ENCODE assay signal across 8 cellular contexts in the genomic region with DNA sequence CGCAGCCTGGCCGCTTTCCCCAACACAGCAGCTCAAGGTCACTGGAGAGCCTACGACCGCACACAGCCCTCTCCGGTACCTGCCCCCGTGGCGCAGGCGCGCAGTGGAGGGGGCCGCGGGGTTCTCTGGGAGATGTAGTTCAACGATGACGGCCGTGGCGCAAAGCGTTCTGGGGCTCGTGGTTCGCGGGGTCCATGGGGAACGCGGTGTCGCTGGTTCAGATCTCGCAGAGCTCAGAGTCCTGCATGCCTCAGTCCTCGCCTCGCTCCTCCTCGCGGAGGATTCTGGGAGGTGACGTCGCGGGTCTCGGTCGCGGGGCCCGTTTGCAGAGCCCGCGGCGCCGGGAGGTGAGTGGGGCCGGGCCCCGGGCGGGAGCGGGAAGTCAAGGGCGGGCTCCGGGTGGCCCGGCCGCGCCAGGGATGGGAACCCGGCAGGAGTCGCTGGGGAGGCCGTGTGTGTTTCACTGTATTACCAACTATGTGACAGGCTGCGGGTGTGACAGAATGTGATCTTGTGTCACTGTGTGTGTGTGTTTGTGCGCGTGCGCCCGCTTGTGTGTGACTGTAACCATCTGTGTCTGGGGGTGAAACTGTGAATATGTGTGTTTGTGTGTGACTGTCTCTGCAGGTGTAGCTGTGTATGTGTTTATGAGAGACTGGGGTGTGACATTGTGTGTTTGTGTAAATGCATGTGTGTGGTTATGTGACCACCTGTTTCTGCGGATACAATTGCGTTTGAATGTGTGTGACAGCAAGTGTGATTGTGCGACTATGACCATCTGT. TPM values are rescaled to one million over a fixed set of nuclear protein-coding genes. Genes with fewer than 3 reads are reported as not detected.
DNase-seq lines count a peak whose midpoint lies in the region; ATAC-seq and TF ChIP-seq lines count a peak whose summit lies in the region.

A gene (plus strand): TSS at position 220 of the 782 bp plus-strand sequence. CDS start 3,100 bp downstream, outside the sequence.

- peaks cover 0 to 34% (median 0%) of the 10 kb centered on the region in 12 donors for H3K9me3 ChIP-seq in heart left ventricle
- no peaks in the 10 kb centered on the region for H3K9me3 ChIP-seq in trophoblast cell (ENCODE audit: insufficient read depth, low read depth, low read length)
- H3K9me3 ChIP-seq in transverse colon: peaks cover 10 to 14% of the 10 kb centered on the region in 2 donors

- no peak within 1 kb of the TSS for H2BK120ac ChIP-seq in trophoblast cell (ENCODE audit: insufficient read depth, low read length, poor library complexity)

- H2BK12ac ChIP-seq in trophoblast cell (ENCODE audit: low read length): no peak within 1 kb of the TSS

- intact Hi-C loops in heart left ventricle (cut with DNase I) (loop anchor here in 8 of 10 donors (1.0 to 10.0 kb wide), 11 partner anchors 16 to 398 kb away; a partner anchor contains a TSS), transverse colon (cut with DNase I; ENCODE audit: low total_unique reads) (loop anchor here (5.0 kb wide), 1 partner anchor 971 kb away; no protein-coding TSS in a partner anchor)

- peak within 1 kb of the TSS; percentile 86 for H4K8ac ChIP-seq in trophoblast cell (ENCODE audit: low read depth, low read length)

- H2AK5ac ChIP-seq in trophoblast cell (ENCODE audit: low read length): no peak within 1 kb of the TSS

- TF ChIP-seq CTCF in GM12875 (IDR thresholded peaks at IDR 0.05; ENCODE audit: borderline replicate concordance, insufficient read depth, low read depth, low read length): no peak
- TF ChIP-seq CTCF in heart left ventricle (IDR thresholded peaks at IDR 0.05): peak in 2 of 12 donors; percentile 9 to 25
- peak in 1 of 5 experiments; percentile 2 for TF ChIP-seq CTCF in transverse colon (IDR thresholded peaks at IDR 0.05)

- H4K12ac ChIP-seq in trophoblast cell (ENCODE audit: low read depth, low read length): peak within 1 kb of the TSS; percentile 54

- no peak within 1 kb of the TSS for H3K23ac ChIP-seq in trophoblast cell (ENCODE audit: low read length)

- peaks cover 0 to 24% (median 21%) of the 10 kb centered on the region in 9 donors for H3K36me3 ChIP-seq in heart left ventricle
- peaks cover 0 to 7% of the 10 kb centered on the region in 2 experiments for H3K36me3 ChIP-seq in trophoblast cell (ENCODE audit: control insufficient read depth in 1 of 2, insufficient read depth in 2 of 2, low read length in 2 of 2)
- peaks cover 0 to 21% (median 9%) of the 10 kb centered on the region in 4 donors for H3K36me3 ChIP-seq in transverse colon

- H3K27ac ChIP-seq in heart left ventricle (peak within 1 kb of the TSS; percentile 66 to 94 (median 89)), trophoblast cell (ENCODE audit: low read depth, low read length) (peak within 1 kb of the TSS; percentile 5), transverse colon (peak within 1 kb of the TSS; percentile 83 to 91 (median 86))

- TF ChIP-seq POLR2A in heart left ventricle (IDR thresholded peaks at IDR 0.05): peak; percentile 40 to 95
- TF ChIP-seq POLR2A in transverse colon (IDR thresholded peaks at IDR 0.05): peak; percentile 92

- peaks cover 3% of the 10 kb centered on the region for H3K79me2 ChIP-seq in trophoblast cell (ENCODE audit: control insufficient read depth, insufficient read depth, low read length, poor library complexity)

- in situ Hi-C loops in transverse colon (cut with MboI; ENCODE audit: low pct_ligation_motif_present in 1 of 4, low pct_unique_long_range_greater_than_20kb in 1 of 4, low sequenced_read_pairs in 3 of 4): no loop called here

- no peak within 1 kb of the TSS for H3K18ac ChIP-seq in trophoblast cell (ENCODE audit: low read length)

- H3K79me1 ChIP-seq in trophoblast cell (ENCODE audit: low read length): peaks cover 5% of the 10 kb centered on the region

- peak within 1 kb of the TSS; percentile 82 for H3K9ac ChIP-seq in trophoblast cell (ENCODE audit: low read length)

- DNase-seq in NCI-H1417 treated with DMSO at 0.1 percent for 48 hours (lab: John Stamatoyannopoulos, UW) (peak; percentile 77), SW480 (ENCODE audit: low spot score) (peak; percentile 98), amniotic epithelial cell (ENCODE audit: low read depth) (peak; percentile 97), heart left ventricle (peak; percentile 98 to 99 (median 99)), trophoblast cell (peak; percentile 87 to 94), transverse colon (peak; percentile 98)

- H2AFZ ChIP-seq in trophoblast cell (ENCODE audit: insufficient read depth, low read length, poor library complexity): peak within 1 kb of the TSS; percentile 90

- H3K4me1 ChIP-seq in heart left ventricle: peaks cover 0 to 16% (median 9%) of the 10 kb centered on the region in 12 donors
- peaks cover 0 to 2% of the 10 kb centered on the region in 2 experiments for H3K4me1 ChIP-seq in trophoblast cell (ENCODE audit: control insufficient read depth in 1 of 2, insufficient read depth in 2 of 2, low read length in 2 of 2)
- H3K4me1 ChIP-seq in transverse colon: peaks cover 4 to 12% (median 5%) of the 10 kb centered on the region in 4 donors

- H4K91ac ChIP-seq in trophoblast cell (ENCODE audit: low read depth, low read length): no peak within 1 kb of the TSS

- H3K27me3 ChIP-seq in heart left ventricle: no peaks in the 10 kb centered on the region
- no peaks in the 10 kb centered on the region for H3K27me3 ChIP-seq in trophoblast cell (ENCODE audit: insufficient read depth, low read length)
- H3K27me3 ChIP-seq in transverse colon: no peaks in the 10 kb centered on the region

- ATAC-seq in HG02763 (IDR thresholded peaks at IDR 0.05; ENCODE audit: unreplicated experiment): peak; percentile 94
- ATAC-seq in heart left ventricle: peak; percentile 99

- TF ChIP-seq EP300 in transverse colon (IDR thresholded peaks at IDR 0.05; ENCODE audit: low read depth): no peak

- WGBS in heart left ventricle, 4 donors: 1 to 2% (median 1%) methylated on average over 34 to 58 of the region's 58 CpGs
- WGBS in trophoblast cell (ENCODE audit: extremely low coverage, insufficient coverage, insufficient read length): no CpG with 5 or more reads among the region's 58 CpGs
- WGBS in transverse colon (ENCODE audit: low coverage in 1 of 2), 2 donors: 0 to 2% methylated on average over 1 to 43 of the region's 58 CpGs

- H3K4ac ChIP-seq in trophoblast cell (ENCODE audit: low read depth, low read length): no peak within 1 kb of the TSS

- peak within 1 kb of the TSS; percentile 26 for H3K14ac ChIP-seq in trophoblast cell (ENCODE audit: low read length)

- H2BK5ac ChIP-seq in trophoblast cell (ENCODE audit: low read depth, low read length, poor library complexity): no peak within 1 kb of the TSS

- H3K4me2 ChIP-seq in trophoblast cell (ENCODE audit: low read length): peak within 1 kb of the TSS; percentile 69

- peak within 1 kb of the TSS; percentile 70 for H3K4me3 ChIP-seq in GM12875 (ENCODE audit: low read depth, low read length)
- H3K4me3 ChIP-seq in heart left ventricle: peak within 1 kb of the TSS; percentile 39 to 93 (median 78)
- peak within 1 kb of the TSS; percentile 75 for H3K4me3 ChIP-seq in trophoblast cell (ENCODE audit: low read depth, low read length)
- peak within 1 kb of the TSS; percentile 44 to 69 (median 57) for H3K4me3 ChIP-seq in transverse colon

RNA-seq across cellular contexts. Expression of the gene that starts here (rescaled TPM):
- total RNA-seq in heart left ventricle (1 to 10 TPM; 3.9 to 9.3 (median 6.1) TPM), transverse colon (10 to 100 TPM in 1 of 4 donors, 1 to 10 TPM in 3; 3.4 to 29.9 (median 7.1) TPM)
- polyA plus RNA-seq in heart left ventricle: 1 to 10 TPM; 4.0 to 5.3 TPM
- polyA plus RNA-seq in trophoblast cell (2013): 1.7 TPM in 2 replicates

Comparison
In these comparisons a context has a peak if more than half of its experiments do, and no peak if none do; other contexts are left out.
1. Peak in every context shown above with its lines: DNase-seq, ATAC-seq, H3K4me3 ChIP-seq and H3K27ac ChIP-seq.
2. H3K27ac ChIP-seq: peak in every context shown above with its lines; median percentile 89 in heart left ventricle; 86 in transverse colon; 5 in trophoblast cell.